In the genomic region with DNA sequence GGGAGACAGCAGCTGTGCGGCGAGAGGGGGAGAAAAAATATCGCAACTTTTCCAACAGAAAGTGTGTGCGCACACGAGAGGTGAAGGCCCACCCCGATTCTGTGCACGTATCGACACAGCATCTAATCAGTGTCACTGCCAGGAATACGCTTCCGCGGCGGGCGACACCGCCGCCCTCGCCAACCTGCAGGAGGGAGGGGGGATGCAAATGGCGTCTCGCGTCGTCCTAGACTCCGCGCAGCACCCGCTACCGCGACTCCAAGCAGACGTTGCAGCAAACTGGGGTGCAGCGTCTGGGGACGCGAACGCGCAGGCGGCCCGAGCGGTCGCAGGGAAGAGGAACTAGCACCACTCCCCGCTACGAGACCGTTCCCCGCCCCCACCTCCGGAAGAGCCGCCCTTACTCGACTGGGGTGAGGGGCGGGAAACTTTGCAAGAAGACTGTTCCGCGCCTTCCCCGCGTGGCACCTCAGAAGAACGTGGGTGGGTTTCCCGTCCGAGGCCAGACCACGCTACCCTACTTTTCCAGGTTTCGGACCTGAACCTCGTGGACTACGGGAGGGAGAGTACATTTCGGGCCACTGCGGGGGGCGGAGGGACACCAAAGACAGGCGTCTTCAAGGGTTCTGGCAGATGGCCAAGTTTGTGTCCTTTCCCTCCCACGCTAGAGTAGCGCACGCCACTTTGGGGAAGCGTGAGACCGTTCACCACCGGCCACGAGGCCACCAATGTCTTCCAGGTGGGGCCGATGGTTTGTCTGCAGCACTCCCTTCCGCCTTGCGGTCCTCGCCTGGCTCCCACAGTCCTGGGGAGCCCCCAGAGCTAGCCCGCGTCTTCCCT, we compare ENCODE assay signal across 8 cellular contexts.
A peak's percentile ranks its signal among the peaks of the same experiment; 100 is the strongest.
DNase-seq lines count a peak whose midpoint lies in the region; ATAC-seq and TF ChIP-seq lines count a peak whose summit lies in the region.

No MANE protein-coding gene starts in this region.

- H3K4me3 Mint-ChIP-seq in naive B cell, result peak overlapping the region; percentile 85 to 96 (median 95)

- intact Hi-C loops in stomach (cut with DNase I; ENCODE audit: low total_unique reads), result no loop called here

- H3K4me1 Mint-ChIP-seq in naive B cell, result peaks cover 30 to 56% (median 51%) of the 10 kb centered on the region in 3 donors

- peaks cover 0 to 23% (median 2%) of the 10 kb centered on the region in 4 donors for H3K9me3 ChIP-seq in stomach

- H3K4me3 ChIP-seq in stomach, result peak overlapping the region; percentile 46 to 57 (median 52)

- 0 to 8% (median 5%) methylated on average over 9 to 71 of the region's 71 CpGs for WGBS in stomach, 5 donors

- no peak for TF ChIP-seq EP300 in stomach (IDR thresholded peaks at IDR 0.05)

- peak overlapping the region; percentile 56 for H3K27ac ChIP-seq in epithelial cell of prostate
- H3K27ac ChIP-seq in stomach, result peak overlapping the region; percentile 96 to 99 (median 98)

- H3K4me1 ChIP-seq in stomach, result peaks cover 12 to 61% (median 31%) of the 10 kb centered on the region in 4 donors

- no peak for TF ChIP-seq POLR2A in stomach (IDR thresholded peaks at IDR 0.05)

- H3K27me3 Mint-ChIP-seq in naive B cell, result peaks cover 0 to 5% (median 0%) of the 10 kb centered on the region in 3 donors

- no peaks in the 10 kb centered on the region for H3K36me3 ChIP-seq in stomach

- H3K27ac Mint-ChIP-seq in naive B cell, result peak overlapping the region; percentile 97 to 99 (median 99)

- TF ChIP-seq CTCF in GM13976 (IDR thresholded peaks at IDR 0.05; ENCODE audit: borderline replicate concordance, control extremely low read depth, extremely low read depth, insufficient read depth, missing control alignments) (no peak), stomach (IDR thresholded peaks at IDR 0.05) (no peak)

- no peaks in the 10 kb centered on the region for H3K36me3 Mint-ChIP-seq in naive B cell

- in situ Hi-C loops in GM13976 (cut with MboI; ENCODE audit: low sequenced_read_pairs, unreplicated experiment), result loop anchor here (10.0 kb wide), 1 partner anchor 161 kb away; no protein-coding TSS in a partner anchor

- H3K9me3 Mint-ChIP-seq in naive B cell, result peaks cover 0 to 7% (median 2%) of the 10 kb centered on the region in 7 donors

- ATAC-seq in HG02884 (IDR thresholded peaks at IDR 0.05; ENCODE audit: unreplicated experiment) (peak; percentile 41), naive B cell (ENCODE audit: low read depth in 2 of 2) (peak; percentile 51 to 54)

- DNase-seq in GM13976 (ENCODE audit: low spot score) (peak; percentile 73), NOMO-1 treated with dmso at 0.1 percent for 144 hours (lab: John Stamatoyannopoulos, UW; ENCODE audit: unreplicated experiment) (peak; percentile 49), epithelial cell of prostate (ENCODE audit: low read depth, low spot score) (no peak), naive B cell (peak; percentile 88), stomach (peak; percentile 65), dedifferentiated amniotic fluid mesenchymal stem cell (ENCODE audit: extremely low spot score) (no peak)
- peak; percentile 84 for DNase-seq in activated CD8-positive, alpha-beta memory T cell treated with anti-CD3 and anti-CD28 coated beads, Interleukin-2, amount 50 U/mL, for 48 hours

- peaks cover 0 to 51% (median 9%) of the 10 kb centered on the region in 3 donors for H3K27me3 ChIP-seq in stomach

Comparison
In these comparisons a context has a peak if more than half of its experiments do, and no peak if none do; other contexts are left out.
1. DNase-seq: peak in GM13976 (single experiment), NOMO-1 treated with dmso at 0.1 percent for 144 hours (single experiment), activated CD8-positive, alpha-beta memory T cell treated with anti-CD3 and anti-CD28 coated beads, Interleukin-2, amount 50 U/mL, for 48 hours (single experiment), naive B cell (single experiment) and stomach (single experiment); none in epithelial cell of prostate (single experiment) and dedifferentiated amniotic fluid mesenchymal stem cell (single experiment).